In the genomic region with DNA sequence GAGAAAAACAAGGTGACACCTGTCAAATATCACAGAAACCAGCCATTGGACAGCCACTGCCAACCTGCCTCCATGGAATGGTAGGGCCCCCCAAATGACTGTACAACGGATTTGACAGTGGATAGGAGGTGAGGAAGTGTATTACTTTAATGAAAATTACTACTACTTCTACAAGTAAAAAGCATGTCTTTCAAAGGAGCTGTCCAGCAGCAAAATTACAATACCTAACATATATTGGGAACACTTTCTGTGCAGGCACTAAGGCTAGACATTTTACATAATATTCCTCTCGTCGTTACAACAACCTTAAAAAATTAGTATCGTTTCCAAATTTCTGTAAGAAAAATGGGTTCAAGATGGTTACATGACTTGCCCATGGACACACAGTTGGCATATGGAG, we compare ENCODE assay signal across 21 cellular contexts. TPM values are rescaled to one million over a fixed set of nuclear protein-coding genes. Genes with fewer than 3 reads are reported as not detected.
DNase-seq lines count a peak whose midpoint lies in the region; ATAC-seq, FAIRE-seq and TF ChIP-seq lines count a peak whose summit lies in the region.
"Had no signal": no experiment of that assay in that cellular context is flagged by ENCODE, and none has a peak within 500 bp of the region (broad histone marks: within the 10 kb centered on the region; RNA-seq: fewer than 3 reads in every experiment).

No MANE protein-coding gene starts in this region.

- intact Hi-C loops in HepG2 (cut with micrococcal nuclease; ENCODE audit: unreplicated experiment): no loop called here

- H3K4me3 Mint-ChIP-seq in endothelial cell (ENCODE audit: unreplicated experiment): no peak overlapping the region
- H3K4me3 Mint-ChIP-seq: B cell, CD14-positive monocyte had no signal

- no peak for FAIRE-seq in HepG2 (lab: Jason Lieb, UNC)
- FAIRE-seq: A204.1, K562 had no signal

- no peak overlapping the region for H3K4me2 ChIP-seq in HepG2 (ENCODE audit: low read depth, low read length)

- H3K36me3 ChIP-seq in liver (ENCODE audit: control insufficient read depth in 4 of 4, insufficient read depth in 3 of 4, low read depth in 1 of 4, low read length in 3 of 4) (no peaks in the 10 kb centered on the region), HepG2 (replicated peaks in 1 of 2; ENCODE audit: control insufficient read depth in 1 of 2, insufficient read depth in 2 of 2, low read length in 2 of 2) (no peaks in the 10 kb centered on the region)
- H3K36me3 ChIP-seq: MG63 had no signal

- H3K9ac ChIP-seq in liver (ENCODE audit: low read depth in 1 of 2, low read length in 2 of 2): no peak overlapping the region
- H3K9ac ChIP-seq in HepG2 (ENCODE audit: insufficient read depth, low read depth, low read length): no peak overlapping the region

- no peak for TF ChIP-seq RAD21 in liver (IDR thresholded peaks at IDR 0.05)
- TF ChIP-seq RAD21 in HepG2 (CRISPR knock-in tag; IDR thresholded peaks at IDR 0.05): no peak
- TF ChIP-seq RAD21 in Ishikawa (IDR thresholded peaks at IDR 0.05; ENCODE audit: low read depth): no peak

- ATAC-seq in HepG2: no peak
- ATAC-seq: K562 had no signal

- H4K20me1 ChIP-seq in HepG2 (ENCODE audit: insufficient read depth, low read length): no peaks in the 10 kb centered on the region

- no peaks in the 10 kb centered on the region for H3K9me3 Mint-ChIP-seq in endothelial cell (ENCODE audit: unreplicated experiment)
- H3K9me3 Mint-ChIP-seq: CD14-positive monocyte had no signal

- no peaks in the 10 kb centered on the region for H3K27me3 Mint-ChIP-seq in endothelial cell (ENCODE audit: unreplicated experiment)
- H3K27me3 Mint-ChIP-seq: B cell had no signal

- peaks cover 14% of the 10 kb centered on the region for H3K79me2 ChIP-seq in HepG2 (ENCODE audit: insufficient read depth, low read length)

- no peak overlapping the region for H3K27ac Mint-ChIP-seq in endothelial cell (ENCODE audit: unreplicated experiment)
- H3K27ac Mint-ChIP-seq: B cell had no signal

- in situ Hi-C loops in HepG2 (cut with HindIII; ENCODE audit: extremely low pct_ligation_motif_present, low pct_unique_long_range_greater_than_20kb): no loop called here

- H3K9me3 ChIP-seq in liver (ENCODE audit: control insufficient read depth in 4 of 4, low read length in 3 of 4): no peaks in the 10 kb centered on the region
- no peaks in the 10 kb centered on the region for H3K9me3 ChIP-seq in HepG2 (ENCODE audit: low read length)
- H3K9me3 ChIP-seq: MG63 had no signal

- peaks cover 2% of the 10 kb centered on the region for H3K4me1 Mint-ChIP-seq in endothelial cell (ENCODE audit: unreplicated experiment)

- H3K4me1 ChIP-seq in liver (ENCODE audit: control insufficient read depth in 4 of 4, insufficient read depth in 4 of 4, low read length in 3 of 4) (peaks cover 0 to 1% (median 0%) of the 10 kb centered on the region in 4 donors), HepG2 (ENCODE audit: insufficient read depth, low read length) (peaks cover 6% of the 10 kb centered on the region; the same call in 1 of the 2 replicates)

- WGBS in liver: 94% methylated on average over 4 of the region's 4 CpGs
- WGBS in HepG2 (ENCODE audit: low lambda C conversion rate): over 99% methylated on average over 4 of the region's 4 CpGs

- CTCF ChIA-PET in HepG2 (lab: Yijun Ruan, JAX; ENCODE audit: low intra/inter-chr PET ratio, low total read pairs): no interaction called here

- POLR2A ChIA-PET in HepG2 (lab: Yijun Ruan, JAX): no interaction called here

- no TSS peak for BruUV-seq in HepG2 (replicated peaks; lab: Mats Ljungman, UMichigan)

- H3K27ac ChIP-seq in liver (ENCODE audit: low read depth in 1 of 2, low read length in 2 of 2) (no peak overlapping the region), HepG2 (ENCODE audit: extremely low read length, insufficient read depth, low read length) (no peak overlapping the region)

- no peaks in the 10 kb centered on the region for H3K27me3 ChIP-seq in liver (ENCODE audit: control insufficient read depth in 4 of 4, insufficient read depth in 4 of 4, low read length in 3 of 4)
- no peaks in the 10 kb centered on the region for H3K27me3 ChIP-seq in HepG2 (ENCODE audit: control insufficient read depth in 1 of 2, insufficient read depth in 2 of 2, low read length in 2 of 2)
- H3K27me3 ChIP-seq: MG63 had no signal

- TF ChIP-seq CTCF in liver (IDR thresholded peaks at IDR 0.05; ENCODE audit: low read depth, low read length, missing input control) (no peak), HepG2 (CRISPR knock-in tag; IDR thresholded peaks at IDR 0.05) (no peak), fibroblast of mammary gland (conservative IDR thresholded peaks at IDR 0.05; ENCODE audit: control insufficient read depth, insufficient read depth, low read depth, low read length) (no peak), endothelial cell (IDR thresholded peaks at IDR 0.05; ENCODE audit: unreplicated experiment) (no peak)

- H3K4me3 ChIP-seq in liver (ENCODE audit: low read depth in 1 of 3, low read length in 3 of 3) (no peak overlapping the region), HepG2 (replicated peaks in 1 of 3; ENCODE audit: insufficient read depth in 1 of 3, low read depth in 2 of 3, low read length in 3 of 3) (no peak overlapping the region), fibroblast of mammary gland (ENCODE audit: control insufficient read depth, low read depth, low read length) (no peak overlapping the region)
- H3K4me3 ChIP-seq: K562, MG63 had no signal

- no peak for TF ChIP-seq POLR2A in HepG2 (IDR thresholded peaks at IDR 0.05; ENCODE audit: insufficient read depth in 1 of 2, low read depth in 2 of 2, low read length in 2 of 2)

- TF ChIP-seq EP300 in HepG2 (IDR thresholded peaks at IDR 0.05; ENCODE audit: low read depth in 2 of 2, low read length in 2 of 2): no peak
- no peak for TF ChIP-seq EP300 in HepG2 (CRISPR knock-in tag; IDR thresholded peaks at IDR 0.05; ENCODE audit: borderline replicate concordance)
- TF ChIP-seq EP300 in Ishikawa (IDR thresholded peaks at IDR 0.05; ENCODE audit: borderline replicate concordance): no peak

- DNase-seq in HepG2 (ENCODE audit: low spot score): no peak
- peak; percentile 14 for DNase-seq in fibroblast of mammary gland (ENCODE audit: low read depth)
- DNase-seq in endothelial cell (ENCODE audit: low spot score): no peak
- no peak for DNase-seq in NCI-H1048 (lab: John Stamatoyannopoulos, UW)
- DNase-seq in SW480 (ENCODE audit: low spot score): no peak
- DNase-seq: DMS79, GOT3, MG63, NCI-H1417 treated with DMSO at 0.1 percent for 48 hours, NCI-H187 treated with DMSO at 0.1 percent for 48 hours, NCI-H2107, NCI-H446 treated with DMSO at 0.1 percent for 48 hours, NCI-H526 treated with DMSO at 0.1 percent for 48 hours, OCI-M1, Right ventricle myocardium superior had no signal

- no peaks in the 10 kb centered on the region for H3K36me3 Mint-ChIP-seq in endothelial cell (ENCODE audit: low read depth, unreplicated experiment)

- H2AFZ ChIP-seq in HepG2 (ENCODE audit: low read length): no peak overlapping the region

TF ChIP-seq in liver, 16 proteins besides CTCF, POLR2A, EP300 and RAD21 (continues in another document):
- no peak for TF ChIP-seq EGR1 (IDR thresholded peaks at IDR 0.05; ENCODE audit: low read depth in 2 of 2)
- no peak for TF ChIP-seq TAF1 (conservative IDR thresholded peaks at IDR 0.05)

TF ChIP-seq in Ishikawa, 13 proteins besides CTCF, POLR2A, EP300 and RAD21 (continues in another document):
- TF ChIP-seq CEBPB (IDR thresholded peaks at IDR 0.05): no peak

RNA-seq across cellular contexts. Expression of gene PPP3CA, which starts 14.9 kb away (rescaled TPM):
- total RNA-seq in liver (10 to 100 TPM; 14.5 to 18.2 TPM), HepG2 (2016; rRNA removed; fragmentation: Illumina TruSeq; extraction: Trizol) (13.2 and 18.0 TPM in 2 replicates), endothelial cell (ENCODE audit: unreplicated experiment) (60.5 TPM)
- polyA plus RNA-seq in liver (10 to 100 TPM in 1 of 2 donors, 1 to 10 TPM in 1; 3.6 to 14.0 TPM), HepG2 (2011; rRNA removed) (4.5 and 4.8 TPM in 2 replicates)
- total RNA-seq in HepG2 (2016; cell fraction: cytosol; rRNA removed; fragmentation: Illumina TruSeq; extraction: Trizol; ENCODE audit: low read depth): 1.9 and 4.1 TPM in 2 replicates
- 11.4 and 19.0 TPM in 2 replicates for total RNA-seq in HepG2 (2016; cell fraction: insoluble cytoplasmic fraction; rRNA removed; fragmentation: Illumina TruSeq; extraction: Trizol)
- total RNA-seq in HepG2 (2016; cell fraction: membrane; rRNA removed; fragmentation: Illumina TruSeq; extraction: Trizol): 4.8 and 5.0 TPM in 2 replicates
- 11.6 TPM in 2 replicates for total RNA-seq in HepG2 (2016; cell fraction: nucleus; rRNA removed; fragmentation: Illumina TruSeq; extraction: Trizol)
- 2.5 and 3.2 TPM in 2 replicates for polyA plus RNA-seq in HepG2 (2011; cell fraction: cytosol; rRNA removed)
- 2.5 and 2.8 TPM in 2 replicates for polyA plus RNA-seq in HepG2 (2011; cell fraction: nucleus; rRNA removed)
- 11.7 and 12.9 TPM in 2 replicates for polyA plus RNA-seq in HepG2 (2012)
- polyA plus RNA-seq in HepG2 (2016; cell fraction: cytosol; fragmentation: Illumina TruSeq; extraction: Trizol; ENCODE audit: low read depth): 0.66 and 0.71 TPM in 2 replicates
- polyA plus RNA-seq in HepG2 (2016; cell fraction: insoluble cytoplasmic fraction; fragmentation: Illumina TruSeq; extraction: Trizol; ENCODE audit: low read depth): 15.7 and 16.7 TPM in 2 replicates
- 3.2 and 3.3 TPM in 2 replicates for polyA plus RNA-seq in HepG2 (2016; cell fraction: membrane; fragmentation: Illumina TruSeq; extraction: Trizol; ENCODE audit: low read depth)
- 10.5 and 11.0 TPM in 2 replicates for polyA plus RNA-seq in HepG2 (2016; cell fraction: nucleus; fragmentation: Illumina TruSeq; extraction: Trizol; ENCODE audit: insufficient read depth, low read depth)
- polyA minus RNA-seq in HepG2 (2011; rRNA and poly(A)+ RNA removed; ENCODE audit: low replicate concordance): 7.3 and 9.6 TPM in 2 replicates
- polyA minus RNA-seq in HepG2 (2011; cell fraction: cytosol; rRNA and poly(A)+ RNA removed): 13.9 and 14.4 TPM in 2 replicates
- polyA minus RNA-seq in HepG2 (2011; cell fraction: nucleus; rRNA and poly(A)+ RNA removed): 22.3 and 32.1 TPM in 2 replicates
